Comparison of ENCODE assay signal across 9 cellular contexts in genomic region chr15:32029862-32030781, GRCh38. TPM values are rescaled to one million over a fixed set of nuclear protein-coding genes. Genes with fewer than 3 reads are reported as not detected.
DNase-seq lines count a peak whose midpoint lies in the region; ATAC-seq and TF ChIP-seq lines count a peak whose summit lies in the region.
"Had no signal": no experiment of that assay in that cellular context is flagged by ENCODE, and none has a peak within 500 bp of the region (broad histone marks: within the 10 kb centered on the region; RNA-seq: fewer than 3 reads in every experiment).

TSS of gene CHRNA7 (plus strand) at chr15:32030515. CDS start at chr15:32030595, 80 bp downstream.

- 0 out of 2 replicates have a peak, but pooled peaks have one; percentile 3 for TF ChIP-seq CTCF in IMR-90 (conservative IDR thresholded peaks at IDR 0.05; ENCODE audit: low read depth, low read length)
- TF ChIP-seq CTCF in endothelial cell (IDR thresholded peaks at IDR 0.05; ENCODE audit: unreplicated experiment): peak; percentile 26
- TF ChIP-seq CTCF in mesothelial cell of epicardium (IDR thresholded peaks at IDR 0.05; ENCODE audit: unreplicated experiment): peak; percentile 27
- TF ChIP-seq CTCF in thyroid gland (IDR thresholded peaks at IDR 0.05): peak in 4 of 6 experiments; percentile 17 to 61 (median 40)

- intact Hi-C loops in IMR-90 (cut with micrococcal nuclease): no loop called here
- intact Hi-C loops in thyroid gland (cut with DNase I): no loop called here

- CTCF ChIA-PET in IMR-90 (lab: Yijun Ruan, JAX): no interaction called here

- H3K79me1 ChIP-seq in IMR-90 (ENCODE audit: low read depth in 1 of 2, low read length in 2 of 2): no peaks in the 10 kb centered on the region

- no peak within 1 kb of the TSS for H2BK5ac ChIP-seq in IMR-90 (ENCODE audit: low read depth, low read length, poor library complexity, severe bottlenecking)

- peak; percentile 22 to 38 for ATAC-seq in CD4-positive, CD25-positive, alpha-beta regulatory T cell (ENCODE audit: low read depth in 2 of 2)
- ATAC-seq in GM18909 (IDR thresholded peaks at IDR 0.05; ENCODE audit: poor library complexity, unreplicated experiment): peak; percentile 78
- ATAC-seq in IMR-90 (ENCODE audit: low read depth): peak; percentile 93
- ATAC-seq in HG02642 (IDR thresholded peaks at IDR 0.05; ENCODE audit: poor library complexity, unreplicated experiment): no peak

- H3K18ac ChIP-seq in IMR-90 (ENCODE audit: low read depth, low read length): no peak within 1 kb of the TSS

- no peak within 1 kb of the TSS for H3K4me3 ChIP-seq in CD4-positive, CD25-positive, alpha-beta regulatory T cell (ENCODE audit: low read depth, low read length)
- H3K4me3 ChIP-seq in IMR-90 (ENCODE audit: insufficient read depth, low read depth, low read length): peak within 1 kb of the TSS; percentile 45
- H3K4me3 ChIP-seq in thyroid gland (replicated peaks in 1 of 3): peak within 1 kb of the TSS; percentile 14 to 55 (median 53)

- BruUV-seq in IMR-90 (replicated peaks; lab: Mats Ljungman, UMichigan): no TSS peak

- no peak within 1 kb of the TSS for H2AK5ac ChIP-seq in IMR-90 (ENCODE audit: low read depth, low read length)

- peak in 1 of 3 donors; percentile 29 for DNase-seq in CD4-positive, CD25-positive, alpha-beta regulatory T cell
- DNase-seq in IMR-90 (peak; percentile 3), SW480 (ENCODE audit: low spot score) (peak; percentile 70), endothelial cell (ENCODE audit: low spot score) (peak; percentile 72), mesothelial cell of epicardium (ENCODE audit: low spot score in 2 of 2, unreplicated experiment in 2 of 2) (peak; percentile 52 to 78), thyroid gland (peak; percentile 83 to 86)

- H3K27me3 ChIP-seq in CD4-positive, CD25-positive, alpha-beta regulatory T cell (ENCODE audit: control insufficient read depth, insufficient read depth, low read length): peaks cover 12% of the 10 kb centered on the region
- H3K27me3 ChIP-seq in IMR-90 (ENCODE audit: control insufficient read depth, insufficient read depth, low read length): peaks cover 29% of the 10 kb centered on the region
- H3K27me3 ChIP-seq in thyroid gland: no peaks in the 10 kb centered on the region

- H3K27me3 Mint-ChIP-seq in CD4-positive, CD25-positive, alpha-beta regulatory T cell: peaks cover 58% of the 10 kb centered on the region
- peaks cover 3% of the 10 kb centered on the region for H3K27me3 Mint-ChIP-seq in endothelial cell (ENCODE audit: unreplicated experiment)
- peaks cover 89% of the 10 kb centered on the region for H3K27me3 Mint-ChIP-seq in mesothelial cell of epicardium (ENCODE audit: low read depth)

- dilution Hi-C loops in IMR-90 (cut with HindIII; ENCODE audit: low sequenced_read_pairs, unreplicated experiment): no loop called here

- peaks cover 0 to 11% (median 2%) of the 10 kb centered on the region in 4 donors for H3K4me1 Mint-ChIP-seq in CD4-positive, CD25-positive, alpha-beta regulatory T cell
- H3K4me1 Mint-ChIP-seq in endothelial cell (ENCODE audit: unreplicated experiment) (peaks cover 9% of the 10 kb centered on the region), mesothelial cell of epicardium (peaks cover 13% of the 10 kb centered on the region)

- H3K4me2 ChIP-seq in IMR-90 (ENCODE audit: low read depth, low read length): peak within 1 kb of the TSS; percentile 93

- H4K5ac ChIP-seq in IMR-90 (ENCODE audit: low read depth, low read length): no peak within 1 kb of the TSS

- H2AK9ac ChIP-seq in IMR-90 (replicated peaks; ENCODE audit: low read depth, low read length, poor library complexity): no peak within 1 kb of the TSS

- no peak within 1 kb of the TSS for H3K4ac ChIP-seq in IMR-90 (ENCODE audit: low read depth, low read length)

- H3K9me3 Mint-ChIP-seq in CD4-positive, CD25-positive, alpha-beta regulatory T cell: peaks cover 0 to 3% (median 0%) of the 10 kb centered on the region in 7 donors
- H3K9me3 Mint-ChIP-seq in endothelial cell (ENCODE audit: unreplicated experiment) (no peaks in the 10 kb centered on the region), mesothelial cell of epicardium (no peaks in the 10 kb centered on the region)

- in situ Hi-C loops in IMR-90 (cut with MboI; ENCODE audit: low sequenced_read_pairs): no loop called here

- H2BK120ac ChIP-seq in IMR-90 (ENCODE audit: low read depth, low read length): no peak within 1 kb of the TSS

- H3K4me1 ChIP-seq in CD4-positive, CD25-positive, alpha-beta regulatory T cell (ENCODE audit: control insufficient read depth, insufficient read depth, low read length, poor library complexity, severe bottlenecking): no peaks in the 10 kb centered on the region
- H3K4me1 ChIP-seq in IMR-90 (ENCODE audit: control insufficient read depth, insufficient read depth, low read length) (no peaks in the 10 kb centered on the region), thyroid gland (peaks cover 8 to 9% of the 10 kb centered on the region in 2 donors)

- no peak within 1 kb of the TSS for H4K8ac ChIP-seq in IMR-90 (ENCODE audit: low read depth in 2 of 2, low read length in 2 of 2)

- H3K9me3 ChIP-seq in CD4-positive, CD25-positive, alpha-beta regulatory T cell (ENCODE audit: control insufficient read depth in 2 of 2, low read length in 2 of 2): no peaks in the 10 kb centered on the region
- H3K9me3 ChIP-seq in IMR-90 (ENCODE audit: control insufficient read depth, insufficient read depth, low read length): no peaks in the 10 kb centered on the region
- no peaks in the 10 kb centered on the region for H3K9me3 ChIP-seq in thyroid gland

- H4K20me1 ChIP-seq in IMR-90 (ENCODE audit: insufficient read depth, low read length): no peaks in the 10 kb centered on the region

- no peaks in the 10 kb centered on the region for H3K36me3 Mint-ChIP-seq in CD4-positive, CD25-positive, alpha-beta regulatory T cell
- H3K36me3 Mint-ChIP-seq in endothelial cell (ENCODE audit: low read depth, unreplicated experiment): peaks cover 6% of the 10 kb centered on the region
- no peaks in the 10 kb centered on the region for H3K36me3 Mint-ChIP-seq in mesothelial cell of epicardium

- TF ChIP-seq POLR2A in IMR-90 (IDR thresholded peaks at IDR 0.05; ENCODE audit: low read depth, low read length) (no peak), thyroid gland (IDR thresholded peaks at IDR 0.05) (peak in 1 of 2 donors; percentile 79)

- no peak within 1 kb of the TSS for H4K91ac ChIP-seq in IMR-90 (ENCODE audit: insufficient read depth, low read depth, low read length)

- no peak for TF ChIP-seq RAD21 in IMR-90 (IDR thresholded peaks at IDR 0.05; ENCODE audit: low read length)

- H3K9ac ChIP-seq in IMR-90 (ENCODE audit: low read depth, low read length): no peak within 1 kb of the TSS

- no peaks in the 10 kb centered on the region for H3K36me3 ChIP-seq in CD4-positive, CD25-positive, alpha-beta regulatory T cell (ENCODE audit: control insufficient read depth, insufficient read depth, low read length)
- H3K36me3 ChIP-seq in IMR-90 (ENCODE audit: control insufficient read depth, insufficient read depth, low read length): no peaks in the 10 kb centered on the region
- H3K36me3 ChIP-seq in thyroid gland: no peaks in the 10 kb centered on the region

- 1% methylated on average over 15 of the region's 92 CpGs; no CpG with 5 or more reads in 1 of the 2 experiments for WGBS in IMR-90 (ENCODE audit: extremely low coverage in 2 of 2, insufficient read length in 1 of 2), 2 experiments
- 0 to 1% methylated on average over 12 to 33 of the region's 92 CpGs for WGBS in thyroid gland, 2 donors

- no peaks in the 10 kb centered on the region for H3K9me1 ChIP-seq in IMR-90 (ENCODE audit: insufficient read depth, low read length)

- no peak within 1 kb of the TSS for H3K27ac Mint-ChIP-seq in CD4-positive, CD25-positive, alpha-beta regulatory T cell
- H3K27ac Mint-ChIP-seq in endothelial cell (ENCODE audit: unreplicated experiment): no peak within 1 kb of the TSS
- H3K27ac Mint-ChIP-seq in mesothelial cell of epicardium: peak within 1 kb of the TSS; percentile 44

- no peak within 1 kb of the TSS for H3K14ac ChIP-seq in IMR-90 (replicated peaks; ENCODE audit: low read depth, low read length)

- no peak within 1 kb of the TSS for H3K56ac ChIP-seq in IMR-90 (ENCODE audit: extremely low read depth, insufficient read depth, low read length)

- POLR2A ChIA-PET in IMR-90 (lab: Charles Lee; ENCODE audit: unreplicated experiment): no interaction called here

- H2AFZ ChIP-seq in IMR-90 (replicated peaks; ENCODE audit: low read length, poor library complexity): peak within 1 kb of the TSS; percentile 89

- H3K4me3 Mint-ChIP-seq in CD4-positive, CD25-positive, alpha-beta regulatory T cell: peak within 1 kb of the TSS in 2 of 4 donors; percentile 13 to 54
- H3K4me3 Mint-ChIP-seq in endothelial cell (ENCODE audit: unreplicated experiment): peak within 1 kb of the TSS; percentile 88
- H3K4me3 Mint-ChIP-seq in mesothelial cell of epicardium: peak within 1 kb of the TSS; percentile 77

- H3K23ac ChIP-seq in IMR-90 (ENCODE audit: low read depth, low read length): no peak within 1 kb of the TSS

- H3K27ac ChIP-seq in CD4-positive, CD25-positive, alpha-beta regulatory T cell (ENCODE audit: insufficient read depth, low read length, poor library complexity, severe bottlenecking): no peak within 1 kb of the TSS
- H3K27ac ChIP-seq in IMR-90 (ENCODE audit: insufficient read depth, low read length) (no peak within 1 kb of the TSS), thyroid gland (peak within 1 kb of the TSS; percentile 47 to 67 (median 57))

- H2BK20ac ChIP-seq in IMR-90 (ENCODE audit: low read depth, low read length): no peak within 1 kb of the TSS

- no peak within 1 kb of the TSS for H2BK15ac ChIP-seq in IMR-90 (ENCODE audit: low read depth, low read length)

TF ChIP-seq in IMR-90, 13 proteins besides CTCF, POLR2A, EP300 and RAD21 (continues in another document):
- TF ChIP-seq RFX5 (IDR thresholded peaks at IDR 0.05; ENCODE audit: low read depth, low read length) (no peak), NFE2L2 (IDR thresholded peaks at IDR 0.05; ENCODE audit: low read depth, low read length) (no peak), USF2 (IDR thresholded peaks at IDR 0.05; ENCODE audit: low read depth, low read length) (no peak), MAFK (IDR thresholded peaks at IDR 0.05; ENCODE audit: low read depth, low read length) (no peak), MAZ (IDR thresholded peaks at IDR 0.05; ENCODE audit: borderline replicate concordance, low read depth, low read length) (no peak)

RNA-seq across cellular contexts. Expression of gene CHRNA7, which starts in this region (rescaled TPM):
- not detected for total RNA-seq in CD4-positive, CD25-positive, alpha-beta regulatory T cell
- polyA plus RNA-seq in CD4-positive, CD25-positive, alpha-beta regulatory T cell: 1 to 10 TPM; 1.3 to 3.8 (median 1.4) TPM
- total RNA-seq in IMR-90 (2012; rRNA removed): not detected in 2 replicates
- polyA plus RNA-seq in IMR-90 (2012; rRNA removed): 0.07 and 0.10 TPM in 2 replicates
- polyA plus RNA-seq in IMR-90 (2012; cell fraction: cytosol; rRNA removed): 0.02 TPM in 1 of 2 replicates, not detected in the other
- 0.09 and 0.11 TPM in 2 replicates for polyA plus RNA-seq in IMR-90 (2012; cell fraction: nucleus; rRNA removed; ENCODE audit: low replicate concordance)
- 2.3 TPM for total RNA-seq in endothelial cell (ENCODE audit: unreplicated experiment)
- 2.2 to 3.0 TPM (median 2.9 TPM) in 3 replicates for total RNA-seq in mesothelial cell of epicardium
- total RNA-seq in thyroid gland: 10 to 100 TPM; 10.2 to 12.6 (median 12.0) TPM
- total RNA-seq: T-helper 2 cell treated with Interferon-gamma antibody and Interleukin-4, amounts not matched to agents 100 ng/mL and 5 ng/mL, for 36 hours had no signal

Comparison
In these comparisons a context has a peak if more than half of its experiments do, and no peak if none do; other contexts are left out.
1. Peak in DNase-seq, ATAC-seq, H3K4me3 ChIP-seq and H3K4me2 ChIP-seq in IMR-90; RNA of the gene not detected or under 1 TPM.
2. H3K27ac ChIP-seq: peak in thyroid gland (3 of 3); none in CD4-positive, CD25-positive, alpha-beta regulatory T cell (single experiment) and IMR-90 (single experiment).
3. Peak in every context shown above with its lines, with median percentiles within 50 percentile points of each other: CTCF ChIP-seq.